8 cellular contexts compared by ENCODE assay signal in the genomic region with DNA sequence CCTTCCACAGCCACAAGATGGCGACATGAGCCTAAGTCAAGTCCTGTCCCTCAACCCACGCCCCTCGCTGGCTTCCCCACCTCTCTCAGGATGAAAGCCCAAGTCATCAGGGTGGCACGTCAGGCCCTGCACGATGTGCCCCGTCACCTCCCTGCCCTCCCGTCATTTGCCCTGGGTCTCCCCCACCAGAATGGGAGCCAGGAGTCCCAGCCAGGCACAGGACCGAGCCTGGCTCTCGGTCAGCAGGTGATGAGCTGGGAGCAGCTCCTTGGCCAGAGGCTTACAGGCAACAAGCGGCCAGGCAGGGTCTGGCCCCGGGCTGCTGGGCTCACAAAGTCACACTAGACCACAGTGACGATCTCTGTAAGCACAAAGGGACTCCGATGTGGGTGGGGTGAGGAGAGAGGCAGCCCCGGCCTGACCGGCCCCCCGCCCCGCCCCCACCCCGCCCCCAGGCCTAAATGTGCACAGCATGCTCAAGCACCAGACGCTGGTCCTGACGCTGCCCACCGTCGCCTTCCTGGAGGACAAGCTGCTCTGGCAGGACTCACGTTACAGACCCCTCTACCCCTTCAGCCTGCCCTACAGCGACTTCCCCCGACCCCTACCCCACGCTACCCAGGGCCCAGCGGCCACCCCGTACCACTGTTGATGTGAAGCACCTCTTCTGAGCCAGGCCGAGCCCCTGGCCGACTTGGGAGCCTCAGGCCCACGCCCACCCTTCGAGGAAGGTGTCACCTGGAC. TPM values are rescaled to one million over a fixed set of nuclear protein-coding genes. Genes with fewer than 3 reads are reported as not detected.
A peak's percentile ranks its signal among the peaks of the same experiment; 100 is the strongest.
DNase-seq lines count a peak whose midpoint lies in the region; ATAC-seq and TF ChIP-seq lines count a peak whose summit lies in the region.

No MANE protein-coding gene starts in this region.

- H3K27ac Mint-ChIP-seq in T-helper 17 cell = peak overlapping the region; percentile 57

- H3K36me3 Mint-ChIP-seq in T-helper 17 cell (ENCODE audit: low read depth) = peaks cover 10% of the 10 kb centered on the region

- H3K4me3 ChIP-seq in GM12864 (ENCODE audit: low read depth, low read length) (no peak overlapping the region), right cardiac atrium (ENCODE audit: low read length) (no peak overlapping the region), sigmoid colon (no peak overlapping the region)

- intact Hi-C loops in right cardiac atrium (cut with DNase I) (loop anchor here in 2 of 4 donors (2.0 to 10.0 kb wide), 3 partner anchors 65 to 133 kb away; a partner anchor contains a TSS), sigmoid colon (cut with DNase I) (no loop called here)

- H3K4me1 ChIP-seq in right cardiac atrium (ENCODE audit: control insufficient read depth, insufficient read depth, low read length) (no peaks in the 10 kb centered on the region), sigmoid colon (no peaks in the 10 kb centered on the region)

- no peak for TF ChIP-seq EP300 in sigmoid colon (IDR thresholded peaks at IDR 0.05)

- no peak for TF ChIP-seq POLR2A in sigmoid colon (IDR thresholded peaks at IDR 0.05)

- no peaks in the 10 kb centered on the region for H3K27me3 Mint-ChIP-seq in T-helper 17 cell

- peaks cover 8% of the 10 kb centered on the region for H3K4me1 Mint-ChIP-seq in T-helper 17 cell

- H3K27ac ChIP-seq in right cardiac atrium (ENCODE audit: low read length) = no peak overlapping the region
- H3K27ac ChIP-seq in sigmoid colon = no peak overlapping the region

- DNase-seq in GM12864 (ENCODE audit: low read depth) = peak; percentile 86
- peak; percentile 45 for DNase-seq in NCI-H1417 treated with DMSO at 0.1 percent for 48 hours (lab: John Stamatoyannopoulos, UW)
- DNase-seq in T-helper 17 cell = peak; percentile 66 to 83 (median 75)
- DNase-seq in amniotic epithelial cell (ENCODE audit: low read depth) = peak; percentile 65
- DNase-seq in right cardiac atrium = peak; percentile 89 to 96 (median 91)
- peak; percentile 86 for DNase-seq in sigmoid colon

- ATAC-seq in T-helper 17 cell = peak; percentile 91
- peak; percentile 59 to 63 for ATAC-seq in right cardiac atrium
- no peak for ATAC-seq in HG03565 (IDR thresholded peaks at IDR 0.05; ENCODE audit: unreplicated experiment)
- ATAC-seq in HG03342 (IDR thresholded peaks at IDR 0.05; ENCODE audit: unreplicated experiment) = no peak

- TF ChIP-seq CTCF in GM12864 (IDR thresholded peaks at IDR 0.05; ENCODE audit: low read depth, low read length, missing control alignments) (peak; percentile 86), sigmoid colon (IDR thresholded peaks at IDR 0.05) (peak; percentile 34 to 46 (median 41))

- no peak overlapping the region for H3K4me3 Mint-ChIP-seq in T-helper 17 cell

- WGBS in right cardiac atrium = 57% methylated on average over 32 of the region's 32 CpGs
- 65 to 68% methylated on average over 32 of the region's 32 CpGs for WGBS in sigmoid colon, 2 donors

- H3K27me3 ChIP-seq in right cardiac atrium (ENCODE audit: control insufficient read depth, insufficient read depth) (no peaks in the 10 kb centered on the region), sigmoid colon (no peaks in the 10 kb centered on the region)

- H3K36me3 ChIP-seq in sigmoid colon = peaks cover 28 to 56% (median 36%) of the 10 kb centered on the region in 4 donors

- H3K9me3 ChIP-seq in T-helper 17 cell (ENCODE audit: control insufficient read depth, low read length, poor library complexity, severe bottlenecking) (no peaks in the 10 kb centered on the region), right cardiac atrium (ENCODE audit: control insufficient read depth, low read length) (no peaks in the 10 kb centered on the region), sigmoid colon (no peaks in the 10 kb centered on the region)

RNA-seq across cellular contexts. Expression of a gene that starts 7.3 kb away (rescaled TPM):
- total RNA-seq in T-helper 17 cell (10 to 100 TPM; 33.8 to 44.2 TPM), right cardiac atrium (10 to 100 TPM; 54.1 to 65.4 (median 60.5) TPM), sigmoid colon (10 to 100 TPM; 37.9 to 68.9 (median 62.8) TPM)
- polyA plus RNA-seq in right cardiac atrium (66.6 TPM), sigmoid colon (10 to 100 TPM; 45.1 to 85.2 (median 51.1) TPM)

RNA-seq across cellular contexts. Expression of a gene that starts 11.6 kb away (rescaled TPM):
- 10 to 100 TPM; 18.7 to 28.1 TPM for total RNA-seq in T-helper 17 cell
- 10 to 100 TPM in 2 of 4 donors, 1 to 10 TPM in 2; 8.4 to 14.5 (median 9.9) TPM for total RNA-seq in right cardiac atrium
- 9.8 TPM for polyA plus RNA-seq in right cardiac atrium
- total RNA-seq in sigmoid colon = 10 to 100 TPM; 11.0 to 33.1 (median 13.5) TPM
- 10 to 100 TPM in 2 of 3 donors, 1 to 10 TPM in 1; 5.4 to 27.0 (median 15.7) TPM for polyA plus RNA-seq in sigmoid colon

RNA-seq across cellular contexts. Expression of a gene that starts 27.4 kb away (rescaled TPM):
- total RNA-seq in T-helper 17 cell (1 to 10 TPM in 1 of 2 donors, under 1 TPM in 1; 0.94 to 1.6 TPM), right cardiac atrium (under 1 TPM; 0.36 to 0.74 (median 0.52) TPM), sigmoid colon (not detected)
- polyA plus RNA-seq in right cardiac atrium (0.84 TPM), sigmoid colon (under 1 TPM in 1 of 3 donors, not detected in 2; 0.42 TPM)

RNA-seq across cellular contexts. Expression of a gene that starts 28.2 kb away (rescaled TPM):
- 10 to 100 TPM; 14.2 to 18.1 TPM for total RNA-seq in T-helper 17 cell
- 10 to 100 TPM in 2 of 4 donors, 1 to 10 TPM in 2; 4.7 to 18.8 (median 9.5) TPM for total RNA-seq in right cardiac atrium
- polyA plus RNA-seq in right cardiac atrium = 3.5 TPM
- total RNA-seq in sigmoid colon = 10 to 100 TPM in 3 of 4 donors, 1 to 10 TPM in 1; 7.1 to 13.0 (median 10.6) TPM
- polyA plus RNA-seq in sigmoid colon = 1 to 10 TPM; 1.2 to 3.6 (median 3.5) TPM

RNA-seq across cellular contexts. Expression of a gene that starts 30.4 kb away (rescaled TPM):
- total RNA-seq in T-helper 17 cell (under 1 TPM; 0.10 to 0.25 TPM), right cardiac atrium (1 to 10 TPM in 3 of 4 donors, under 1 TPM in 1; 0.93 to 1.6 (median 1.2) TPM), sigmoid colon (under 1 TPM in 2 of 4 donors, not detected in 2; 0.54 to 0.83 TPM)
- polyA plus RNA-seq in right cardiac atrium (0.86 TPM), sigmoid colon (under 1 TPM in 2 of 3 donors, not detected in 1; 0.23 to 0.92 TPM)

Comparison
In these comparisons a context has a peak if more than half of its experiments do, and no peak if none do; other contexts are left out.
1. ATAC-seq: peak in T-helper 17 cell (single experiment) and right cardiac atrium (2 of 2); none in HG03565 (single experiment) and HG03342 (single experiment).
2. Peak in every context shown above with its lines, with median percentiles within 50 percentile points of each other: DNase-seq.